ENCODE assay signal across 15 cellular contexts in the genomic region with DNA sequence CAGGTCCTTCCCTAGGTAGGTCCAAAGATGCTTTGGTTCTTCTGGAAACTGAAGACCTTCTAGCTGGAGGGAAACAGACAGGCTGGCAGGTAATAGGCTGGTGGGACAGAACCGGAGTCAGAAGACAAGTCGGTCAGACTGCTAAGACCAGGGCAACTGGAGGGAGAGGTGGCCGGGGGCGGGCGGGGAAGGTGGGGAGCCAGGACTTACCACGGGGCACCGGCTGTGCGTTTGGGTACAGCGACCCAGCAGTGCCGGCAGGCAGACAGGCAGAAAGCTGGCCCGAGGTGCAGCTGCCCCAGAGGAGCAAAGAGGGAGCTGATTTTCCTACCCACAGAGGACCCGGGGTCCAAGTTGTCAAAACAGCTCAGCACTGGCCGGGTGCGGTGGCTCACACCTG. TPM values are rescaled to one million over a fixed set of nuclear protein-coding genes. Genes with fewer than 3 reads are reported as not detected.
"Had no signal": no experiment of that assay in that cellular context is flagged by ENCODE, and none has a peak within 500 bp of the region (broad histone marks: within the 10 kb centered on the region; RNA-seq: fewer than 3 reads in every experiment).

No MANE protein-coding gene starts in this region.

- H3K4me3 Mint-ChIP-seq: natural killer cell treated with Interleukin-12 subunit alpha and Interleukin-12 subunit beta and Interleukin-15 and Interleukin-18, amount 100 ng/mL, for 72 hours; stimulated activated naive CD8-positive, alpha-beta T cell treated with anti-CD3 and anti-CD28 coated beads, Interleukin-15, Interleukin-2, amounts not matched to agents 100 ng/mL and 50 ng/mL, for 24 hours had no signal

- H3K27ac Mint-ChIP-seq: activated naive CD4-positive, alpha-beta T cell treated with anti-CD3 and anti-CD28 coated beads, Interleukin-2, amount 50 U/mL, for 72 hours; activated T-cell treated with anti-CD3 and anti-CD28 coated beads, Interleukin-2, amount 50 U/mL, for 72 hours; natural killer cell treated with Interleukin-12 subunit alpha and Interleukin-12 subunit beta and Interleukin-15 and Interleukin-18, amount 100 ng/mL, for 72 hours; stimulated activated naive CD8-positive, alpha-beta T cell treated with anti-CD3 and anti-CD28 coated beads, Interleukin-15, Interleukin-2, amounts not matched to agents 100 ng/mL and 50 ng/mL, for 24 hours had no signal

- H3K36me3 ChIP-seq: cardiac muscle cell, spleen, vagina, WERI-Rb-1 had no signal

- H3K9me3 Mint-ChIP-seq: activated naive CD4-positive, alpha-beta T cell treated with anti-CD3 and anti-CD28 coated beads, Interleukin-2, amount 50 U/mL, for 72 hours; activated T-cell treated with anti-CD3 and anti-CD28 coated beads, Interleukin-2, amount 50 U/mL, for 72 hours; natural killer cell treated with Interleukin-12 subunit alpha and Interleukin-12 subunit beta and Interleukin-15 and Interleukin-18, amount 100 ng/mL, for 72 hours; stimulated activated naive CD8-positive, alpha-beta T cell treated with anti-CD3 and anti-CD28 coated beads, Interleukin-15, Interleukin-2, amounts not matched to agents 100 ng/mL and 50 ng/mL, for 24 hours had no signal

- H3K36me3 Mint-ChIP-seq: activated naive CD4-positive, alpha-beta T cell treated with anti-CD3 and anti-CD28 coated beads, Interleukin-2, amount 50 U/mL, for 72 hours; natural killer cell treated with Interleukin-12 subunit alpha and Interleukin-12 subunit beta and Interleukin-15 and Interleukin-18, amount 100 ng/mL, for 72 hours had no signal

- H3K27me3 ChIP-seq: vagina had no signal

- H3K27ac ChIP-seq: cardiac muscle cell, spleen, vagina, WERI-Rb-1 had no signal

- H3K9me3 ChIP-seq: spleen, vagina had no signal

- DNase-seq: activated CD4-positive, alpha-beta T cell treated with anti-CD3 and anti-CD28 coated beads, Interleukin-2, amount 50 U/mL, for 4 hours; activated gamma-delta T cell treated with Interleukin-2 at 50 U/mL for 16 hours; activated T-cell treated with anti-CD3 and anti-CD28 coated beads, Interleukin-2, amount 50 U/mL, for 72 hours; foreskin melanocyte; spleen; SW 1271; T-helper 2 cell; WERI-Rb-1 had no signal

- H3K4me3 ChIP-seq: cardiac muscle cell had no signal

RNA-seq across cellular contexts. Expression of gene SLC52A1, which starts 0.6 kb away (rescaled TPM):
- total RNA-seq: cardiac muscle cell; natural killer cell treated with Interleukin-12 subunit alpha and Interleukin-12 subunit beta and Interleukin-15 and Interleukin-18, amount 100 ng/mL, for 72 hours; temporal lobe had no signal
- polyA plus RNA-seq: cardiac muscle cell had no signal

RNA-seq across cellular contexts. Expression of gene INCA1, which starts 37.3 kb away (rescaled TPM):
- total RNA-seq: epithelial cell of proximal tubule had no signal
